Comparison of ENCODE assay signal across 31 cellular contexts in genomic region chr10:37563715-37564108, GRCh38.
"Had no signal": no experiment of that assay in that cellular context is flagged by ENCODE, and none has a peak within 500 bp of the region (broad histone marks: within the 10 kb centered on the region; RNA-seq: fewer than 3 reads in every experiment).

No MANE protein-coding gene starts in this region.

- H3K27me3 Mint-ChIP-seq: naive B cell; progenitor cell of endocrine pancreas; stimulated activated memory B cell treated with anti-CD40 and anti-IgM and Interleukin-4, amounts not matched to agents 10 μg/mL and 1 μg/mL and 100 μg/mL, for 72 hours had no signal

- H3K4me3 Mint-ChIP-seq: mesothelial cell of epicardium; naive B cell; natural killer cell; nephron progenitor cell; neural progenitor cell; stimulated activated memory B cell treated with anti-CD40 and anti-IgM and Interleukin-4, amounts not matched to agents 10 μg/mL and 1 μg/mL and 100 μg/mL, for 72 hours had no signal

- FAIRE-seq: keratinocyte, urothelium cell line had no signal

- H3K36me3 Mint-ChIP-seq: mesothelial cell of epicardium; naive B cell; natural killer cell; neural progenitor cell; stimulated activated memory B cell treated with anti-CD40 and anti-IgM and Interleukin-4, amounts not matched to agents 10 μg/mL and 1 μg/mL and 100 μg/mL, for 72 hours had no signal

- H3K9me3 ChIP-seq: lower lobe of right lung, neutrophil, right atrium auricular region, right lobe of liver, stomach, testis, thyroid gland, upper lobe of left lung had no signal

- H3K27me3 ChIP-seq: neural progenitor cell, neutrophil, right atrium auricular region, right lobe of liver, stomach, testis, thyroid gland, transverse colon, upper lobe of left lung had no signal

- H3K4me1 ChIP-seq: lower lobe of right lung, neural progenitor cell, parathyroid adenoma, right lobe of liver, testis, thyroid gland, transverse colon had no signal

- H3K36me3 ChIP-seq: lower lobe of right lung, neural progenitor cell, neutrophil, right atrium auricular region, right lobe of liver, stomach, thyroid gland, transverse colon, upper lobe of left lung had no signal

- H3K79me2 ChIP-seq: parathyroid adenoma had no signal

- H3K9ac ChIP-seq: neural progenitor cell, parathyroid adenoma had no signal

- H3K4me3 ChIP-seq: lower lobe of right lung, neural progenitor cell, right atrium auricular region, right lobe of liver, smooth muscle cell, stomach, testis, thyroid gland, transverse colon, upper lobe of left lung had no signal

- DNase-seq: hippocampal formation; kidney glomerular epithelial cell; left cardiac atrium; lower lobe of right lung; mesendoderm; naive B cell; natural killer cell; nephron progenitor cell; occipital lobe; right lobe of liver; stimulated activated CD4-positive, alpha-beta T cell treated with anti-CD3 and anti-CD28 coated beads, Interleukin-1b, Interleukin-23, amount 100 ng/mL, for 48 hours; stimulated activated CD4-positive, alpha-beta T cell treated with anti-CD3 and anti-CD28 coated beads, Interleukin-2, amount 100 ng/mL, for 48 hours; stimulated activated CD4-positive, alpha-beta T cell treated with anti-CD3 and anti-CD28 coated beads, Interleukin-4, amount 100 ng/mL, for 4 hours; stimulated activated CD8-positive, alpha-beta memory T cell treated with anti-CD3 and anti-CD28 coated beads, Interleukin-4, amount 100 ng/mL, for 48 hours; stimulated activated naive CD8-positive, alpha-beta T cell treated with anti-CD3 and anti-CD28 coated beads, Interleukin-15, Interleukin-2, amounts not matched to agents 100 U/mL and 50 U/mL, for 24 hours; stomach; testis; thyroid gland; transverse colon had no signal

- H3K27ac ChIP-seq: lower lobe of right lung, neural progenitor cell, neutrophil, parathyroid adenoma, right lobe of liver, testis, thyroid gland, transverse colon, upper lobe of left lung had no signal

- ATAC-seq: left lobe of liver; natural killer cell; right lobe of liver; stimulated activated memory B cell treated with anti-CD40 and anti-IgM and Interleukin-4, amounts not matched to agents 10 μg/mL and 1 μg/mL and 100 μg/mL, for 72 hours; stimulated activated naive CD8-positive, alpha-beta T cell treated with anti-CD3 and anti-CD28 coated beads, Interleukin-15, Interleukin-2, amounts not matched to agents 100 U/mL and 50 U/mL, for 24 hours had no signal

- H2AFZ ChIP-seq: neural progenitor cell, parathyroid adenoma had no signal

- H3K4me1 Mint-ChIP-seq: mesothelial cell of epicardium; naive B cell; natural killer cell; nephron progenitor cell; neural progenitor cell; stimulated activated memory B cell treated with anti-CD40 and anti-IgM and Interleukin-4, amounts not matched to agents 10 μg/mL and 1 μg/mL and 100 μg/mL, for 72 hours had no signal

- H3K27ac Mint-ChIP-seq: mesothelial cell of epicardium; naive B cell; natural killer cell; nephron progenitor cell; neural progenitor cell; progenitor cell of endocrine pancreas; stimulated activated memory B cell treated with anti-CD40 and anti-IgM and Interleukin-4, amounts not matched to agents 10 μg/mL and 1 μg/mL and 100 μg/mL, for 72 hours had no signal

- H3K4me2 ChIP-seq: neural progenitor cell, smooth muscle cell had no signal
